ENCODE assay signal across 1 cellular context in genomic region chr2:218804817-218805216, GRCh38.
TF ChIP-seq lines count a peak whose summit lies in the region.

No MANE protein-coding gene starts in this region.

TF ChIP-seq in GM23338, 12 proteins besides CTCF, POLR2A, EP300 and RAD21 (continued from another document):
- TF ChIP-seq, protein P1, sequence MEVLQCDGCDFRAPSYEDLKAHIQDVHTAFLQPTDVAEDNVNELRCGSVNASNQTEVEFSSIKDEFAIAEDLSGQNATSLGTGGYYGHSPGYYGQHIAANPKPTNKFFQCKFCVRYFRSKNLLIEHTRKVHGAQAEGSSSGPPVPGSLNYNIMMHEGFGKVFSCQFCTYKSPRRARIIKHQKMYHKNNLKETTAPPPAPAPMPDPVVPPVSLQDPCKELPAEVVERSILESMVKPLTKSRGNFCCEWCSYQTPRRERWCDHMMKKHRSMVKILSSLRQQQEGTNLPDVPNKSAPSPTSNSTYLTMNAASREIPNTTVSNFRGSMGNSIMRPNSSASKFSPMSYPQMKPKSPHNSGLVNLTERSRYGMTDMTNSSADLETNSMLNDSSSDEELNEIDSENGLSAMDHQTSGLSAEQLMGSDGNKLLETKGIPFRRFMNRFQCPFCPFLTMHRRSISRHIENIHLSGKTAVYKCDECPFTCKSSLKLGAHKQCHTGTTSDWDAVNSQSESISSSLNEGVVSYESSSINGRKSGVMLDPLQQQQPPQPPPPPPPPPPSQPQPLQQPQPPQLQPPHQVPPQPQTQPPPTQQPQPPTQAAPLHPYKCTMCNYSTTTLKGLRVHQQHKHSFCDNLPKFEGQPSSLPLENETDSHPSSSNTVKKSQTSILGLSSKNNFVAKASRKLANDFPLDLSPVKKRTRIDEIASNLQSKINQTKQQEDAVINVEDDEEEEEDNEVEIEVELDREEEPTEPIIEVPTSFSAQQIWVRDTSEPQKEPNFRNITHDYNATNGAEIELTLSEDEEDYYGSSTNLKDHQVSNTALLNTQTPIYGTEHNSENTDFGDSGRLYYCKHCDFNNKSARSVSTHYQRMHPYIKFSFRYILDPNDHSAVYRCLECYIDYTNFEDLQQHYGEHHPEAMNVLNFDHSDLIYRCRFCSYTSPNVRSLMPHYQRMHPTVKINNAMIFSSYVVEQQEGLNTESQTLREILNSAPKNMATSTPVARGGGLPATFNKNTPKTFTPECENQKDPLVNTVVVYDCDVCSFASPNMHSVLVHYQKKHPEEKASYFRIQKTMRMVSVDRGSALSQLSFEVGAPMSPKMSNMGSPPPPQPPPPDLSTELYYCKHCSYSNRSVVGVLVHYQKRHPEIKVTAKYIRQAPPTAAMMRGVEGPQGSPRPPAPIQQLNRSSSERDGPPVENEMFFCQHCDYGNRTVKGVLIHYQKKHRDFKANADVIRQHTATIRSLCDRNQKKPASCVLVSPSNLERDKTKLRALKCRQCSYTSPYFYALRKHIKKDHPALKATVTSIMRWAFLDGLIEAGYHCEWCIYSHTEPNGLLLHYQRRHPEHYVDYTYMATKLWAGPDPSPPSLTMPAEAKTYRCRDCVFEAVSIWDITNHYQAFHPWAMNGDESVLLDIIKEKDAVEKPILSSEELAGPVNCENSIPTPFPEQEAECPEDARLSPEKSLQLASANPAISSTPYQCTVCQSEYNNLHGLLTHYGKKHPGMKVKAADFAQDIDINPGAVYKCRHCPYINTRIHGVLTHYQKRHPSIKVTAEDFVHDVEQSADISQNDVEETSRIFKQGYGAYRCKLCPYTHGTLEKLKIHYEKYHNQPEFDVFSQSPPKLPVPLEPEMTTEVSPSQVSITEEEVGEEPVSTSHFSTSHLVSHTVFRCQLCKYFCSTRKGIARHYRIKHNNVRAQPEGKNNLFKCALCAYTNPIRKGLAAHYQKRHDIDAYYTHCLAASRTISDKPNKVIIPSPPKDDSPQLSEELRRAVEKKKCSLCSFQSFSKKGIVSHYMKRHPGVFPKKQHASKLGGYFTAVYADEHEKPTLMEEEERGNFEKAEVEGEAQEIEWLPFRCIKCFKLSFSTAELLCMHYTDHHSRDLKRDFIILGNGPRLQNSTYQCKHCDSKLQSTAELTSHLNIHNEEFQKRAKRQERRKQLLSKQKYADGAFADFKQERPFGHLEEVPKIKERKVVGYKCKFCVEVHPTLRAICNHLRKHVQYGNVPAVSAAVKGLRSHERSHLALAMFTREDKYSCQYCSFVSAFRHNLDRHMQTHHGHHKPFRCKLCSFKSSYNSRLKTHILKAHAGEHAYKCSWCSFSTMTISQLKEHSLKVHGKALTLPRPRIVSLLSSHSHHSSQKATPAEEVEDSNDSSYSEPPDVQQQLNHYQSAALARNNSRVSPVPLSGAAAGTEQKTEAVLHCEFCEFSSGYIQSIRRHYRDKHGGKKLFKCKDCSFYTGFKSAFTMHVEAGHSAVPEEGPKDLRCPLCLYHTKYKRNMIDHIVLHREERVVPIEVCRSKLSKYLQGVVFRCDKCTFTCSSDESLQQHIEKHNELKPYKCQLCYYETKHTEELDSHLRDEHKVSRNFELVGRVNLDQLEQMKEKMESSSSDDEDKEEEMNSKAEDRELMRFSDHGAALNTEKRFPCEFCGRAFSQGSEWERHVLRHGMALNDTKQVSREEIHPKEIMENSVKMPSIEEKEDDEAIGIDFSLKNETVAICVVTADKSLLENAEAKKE (CRISPR knock-in tag; IDR thresholded peaks at IDR 0.05): no peak
- TF ChIP-seq JUNB (IDR thresholded peaks at IDR 0.05; ENCODE audit: unreplicated experiment) (no peak), STAT1 (IDR thresholded peaks at IDR 0.05; ENCODE audit: unreplicated experiment) (no peak)
